Comparison of ENCODE assay signal across 8 cellular contexts in genomic region chr2:238288650-238289573, GRCh38. TPM values are rescaled to one million over a fixed set of nuclear protein-coding genes. Genes with fewer than 3 reads are reported as not detected.
DNase-seq lines count a peak whose midpoint lies in the region; ATAC-seq and TF ChIP-seq lines count a peak whose summit lies in the region.

No MANE protein-coding gene starts in this region.

- H3K27me3 ChIP-seq in right cardiac atrium (ENCODE audit: control insufficient read depth, insufficient read depth) (no peaks in the 10 kb centered on the region), aorta (ENCODE audit: control insufficient read depth in 1 of 2, insufficient read depth in 2 of 2, low read length in 1 of 2) (no peaks in the 10 kb centered on the region)

- peak overlapping the region; percentile 95 for H3K4me3 Mint-ChIP-seq in T-helper 1 cell treated with Interleukin-12 subunit alpha and Interleukin-12 subunit beta and Interleukin-4 antibody, amounts not matched to agents 30 μg/mL and 1 μg/mL, for 36 hours

- H3K9me3 Mint-ChIP-seq in T-helper 1 cell treated with Interleukin-12 subunit alpha and Interleukin-12 subunit beta and Interleukin-4 antibody, amounts not matched to agents 30 μg/mL and 1 μg/mL, for 36 hours: no peaks in the 10 kb centered on the region

- intact Hi-C loops in right cardiac atrium (cut with DNase I): no loop called here
- intact Hi-C loops in aorta (cut with DNase I): no loop called here

- peak overlapping the region; percentile 97 for H3K27ac Mint-ChIP-seq in T-helper 1 cell treated with Interleukin-12 subunit alpha and Interleukin-12 subunit beta and Interleukin-4 antibody, amounts not matched to agents 30 μg/mL and 1 μg/mL, for 36 hours

- peak; percentile 89 for ATAC-seq in HG02884 (IDR thresholded peaks at IDR 0.05; ENCODE audit: unreplicated experiment)
- ATAC-seq in right cardiac atrium: peak; percentile 87 to 90
- ATAC-seq in aorta (ENCODE audit: low FRiP score): peak; percentile 91

- in situ Hi-C loops in GM13977 (cut with MboI; ENCODE audit: low pct_unique_long_range_greater_than_20kb, low sequenced_read_pairs, unreplicated experiment): no loop called here

- no peaks in the 10 kb centered on the region for H3K36me3 Mint-ChIP-seq in T-helper 1 cell treated with Interleukin-12 subunit alpha and Interleukin-12 subunit beta and Interleukin-4 antibody, amounts not matched to agents 30 μg/mL and 1 μg/mL, for 36 hours (ENCODE audit: low read depth)

- peak; percentile 27 for TF ChIP-seq CTCF in GM13977 (IDR thresholded peaks at IDR 0.05; ENCODE audit: extremely low read depth, insufficient read depth, missing control alignments)

- H3K4me1 Mint-ChIP-seq in T-helper 1 cell treated with Interleukin-12 subunit alpha and Interleukin-12 subunit beta and Interleukin-4 antibody, amounts not matched to agents 30 μg/mL and 1 μg/mL, for 36 hours (ENCODE audit: low read depth): peaks cover 24% of the 10 kb centered on the region

- H3K27me3 Mint-ChIP-seq in T-helper 1 cell treated with Interleukin-12 subunit alpha and Interleukin-12 subunit beta and Interleukin-4 antibody, amounts not matched to agents 30 μg/mL and 1 μg/mL, for 36 hours (ENCODE audit: low read depth): no peaks in the 10 kb centered on the region

- H3K36me3 ChIP-seq in aorta (ENCODE audit: control insufficient read depth in 1 of 2, insufficient read depth in 2 of 2, low read length in 1 of 2): no peaks in the 10 kb centered on the region

- under 1% methylated on average over 108 of the region's 108 CpGs for WGBS in right cardiac atrium
- 1% methylated on average over 104 to 108 of the region's 108 CpGs for whole genome bisulfite sequencing in aorta, 2 donors

- H3K4me1 ChIP-seq in right cardiac atrium (ENCODE audit: control insufficient read depth, insufficient read depth, low read length): peaks cover 8% of the 10 kb centered on the region
- no peaks in the 10 kb centered on the region for H3K4me1 ChIP-seq in aorta (ENCODE audit: control insufficient read depth in 1 of 2, insufficient read depth in 2 of 2, low read length in 2 of 2)

- H3K4me3 ChIP-seq in right cardiac atrium (ENCODE audit: low read length) (peak overlapping the region; percentile 82), aorta (ENCODE audit: low read length in 2 of 2) (peak overlapping the region; percentile 58 to 69)

- DNase-seq in GM13977 (ENCODE audit: low spot score) (peak; percentile 99), NCI-H146 treated with DMSO at 0.1 percent for 48 hours (lab: John Stamatoyannopoulos, UW; ENCODE audit: unreplicated experiment) (peak; percentile 86), right cardiac atrium (peak; percentile 97 to 100 (median 99)), putamen (ENCODE audit: low spot score) (peak; percentile 97), aorta (peak; percentile 98 to 99)

- H3K9me3 ChIP-seq in right cardiac atrium (ENCODE audit: control insufficient read depth, low read length) (no peaks in the 10 kb centered on the region), aorta (ENCODE audit: control insufficient read depth, low read length) (no peaks in the 10 kb centered on the region)

- peak overlapping the region; percentile 59 for H3K27ac ChIP-seq in angular gyrus (ENCODE audit: low read depth, low read length)
- H3K27ac ChIP-seq in right cardiac atrium (ENCODE audit: low read length): peak overlapping the region; percentile 87
- peak overlapping the region; percentile 81 to 88 for H3K27ac ChIP-seq in aorta (ENCODE audit: low read depth in 1 of 2, low read length in 2 of 2)

RNA-seq across cellular contexts. Expression of gene PER2, which starts 0.5 kb away (rescaled TPM):
- 1 to 10 TPM; 5.0 to 7.2 (median 6.4) TPM for total RNA-seq in right cardiac atrium
- polyA plus RNA-seq in right cardiac atrium: 3.8 TPM
- 10 to 100 TPM; 22.0 to 25.1 TPM for total RNA-seq in aorta
- polyA plus RNA-seq in aorta: 1 to 10 TPM; 2.0 to 6.1 TPM

RNA-seq across cellular contexts. Expression of gene TRAF3IP1, which starts 31.4 kb away (rescaled TPM):
- total RNA-seq in right cardiac atrium (10 to 100 TPM; 13.1 to 19.9 (median 17.2) TPM), aorta (10 to 100 TPM; 21.0 to 21.5 TPM)
- polyA plus RNA-seq in right cardiac atrium (6.3 TPM), aorta (10 to 100 TPM; 14.4 to 15.8 TPM)

RNA-seq across cellular contexts. Expression of gene HES6, which starts 49.1 kb away (rescaled TPM):
- 1 to 10 TPM; 3.4 to 6.1 (median 4.6) TPM for total RNA-seq in right cardiac atrium
- 6.0 TPM for polyA plus RNA-seq in right cardiac atrium
- 1 to 10 TPM; 3.3 to 5.2 TPM for total RNA-seq in aorta
- polyA plus RNA-seq in aorta: 1 to 10 TPM; 3.3 to 9.4 TPM

Comparison
In these comparisons a context has a peak if more than half of its experiments do, and no peak if none do; other contexts are left out.
1. Peak in every context shown above with its lines: DNase-seq, ATAC-seq, H3K4me3 ChIP-seq and H3K27ac ChIP-seq.